9 cellular contexts compared by ENCODE assay signal in the genomic region with DNA sequence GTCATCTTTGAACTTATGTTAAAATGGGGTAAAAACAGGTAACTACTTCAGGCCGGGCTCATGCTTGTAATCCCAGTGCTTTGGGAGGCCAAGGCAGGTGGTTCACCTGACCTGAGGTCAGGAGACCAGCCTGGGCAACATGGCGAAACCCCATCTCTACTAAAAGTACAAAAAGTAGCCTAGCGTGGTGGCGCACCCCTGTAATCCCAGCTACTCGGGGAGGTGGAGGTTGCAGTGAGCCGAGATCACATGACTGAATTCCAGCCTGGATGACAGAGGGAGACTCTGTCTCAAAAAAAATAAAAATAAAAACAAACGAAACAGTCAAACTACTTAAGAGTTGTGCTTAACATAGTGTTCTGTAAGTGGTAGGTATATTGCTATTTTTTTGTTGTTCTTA. TPM values are rescaled to one million over a fixed set of nuclear protein-coding genes. Genes with fewer than 3 reads are reported as not detected.
A peak's percentile ranks its signal among the peaks of the same experiment; 100 is the strongest.
DNase-seq lines count a peak whose midpoint lies in the region; ATAC-seq and TF ChIP-seq lines count a peak whose summit lies in the region.
"Had no signal": no experiment of that assay in that cellular context is flagged by ENCODE, and none has a peak within 500 bp of the region (broad histone marks: within the 10 kb centered on the region; RNA-seq: fewer than 3 reads in every experiment).

No MANE protein-coding gene starts in this region.

- H3K4me3 ChIP-seq in right atrium auricular region (peak overlapping the region; percentile 87 to 92), cardiac fibroblast (replicated peaks in 1 of 2; ENCODE audit: low read depth in 2 of 2, low read length in 2 of 2) (peak overlapping the region; percentile 80 to 88), mucosa of rectum (ENCODE audit: low read length in 2 of 2) (peak overlapping the region; percentile 94 to 95), aorta (ENCODE audit: low read length in 2 of 2) (peak overlapping the region; percentile 86 to 90)

- no peak for DNase-seq in right atrium auricular region (ENCODE audit: low spot score)
- DNase-seq in Right ventricle myocardium superior, result no peak
- DNase-seq in cardiac fibroblast (ENCODE audit: low read depth in 2 of 2), result no peak
- DNase-seq in aorta, result no peak
- DNase-seq in nucleus accumbens (lab: John Stamatoyannopoulos, UW), result no peak
- no peak for DNase-seq in KG1 (lab: John Stamatoyannopoulos, UW)
- DNase-seq: stimulated activated CD4-positive, alpha-beta T cell treated with anti-CD3 and anti-CD28 coated beads, Interleukin-2, amount 100 ng/mL, for 24 hours had no signal

- peaks cover 0 to 68% of the 10 kb centered on the region in 2 donors for H3K4me1 ChIP-seq in right atrium auricular region
- peaks cover 17 to 26% of the 10 kb centered on the region in 2 donors for H3K4me1 ChIP-seq in mucosa of rectum (ENCODE audit: control insufficient read depth in 2 of 2, insufficient read depth in 2 of 2, low read length in 2 of 2)
- peaks cover 0 to 4% of the 10 kb centered on the region in 2 donors for H3K4me1 ChIP-seq in aorta (ENCODE audit: control insufficient read depth in 1 of 2, insufficient read depth in 2 of 2, low read length in 2 of 2)

- no peak overlapping the region for H3K9ac ChIP-seq in mucosa of rectum (ENCODE audit: low read depth in 1 of 2, low read length in 2 of 2)

- intact Hi-C loops in Right ventricle myocardium superior (cut with DNase I), result no loop called here
- intact Hi-C loops in aorta (cut with DNase I), result no loop called here

- no peaks in the 10 kb centered on the region for H3K27me3 ChIP-seq in right atrium auricular region
- H3K27me3 ChIP-seq in mucosa of rectum (ENCODE audit: control insufficient read depth in 2 of 2, insufficient read depth in 2 of 2, low read length in 2 of 2), result no peaks in the 10 kb centered on the region
- no peaks in the 10 kb centered on the region for H3K27me3 ChIP-seq in aorta (ENCODE audit: control insufficient read depth in 1 of 2, insufficient read depth in 2 of 2, low read length in 1 of 2)

- H3K27ac ChIP-seq in right atrium auricular region (peak overlapping the region; percentile 43 to 98), mucosa of rectum (ENCODE audit: low read depth in 2 of 2, low read length in 2 of 2) (peak overlapping the region; percentile 23 to 24), aorta (ENCODE audit: low read depth in 1 of 2, low read length in 2 of 2) (no peak overlapping the region)

- ATAC-seq in Right ventricle myocardium superior (ENCODE audit: poor library complexity) (no peak), aorta (ENCODE audit: low FRiP score) (no peak), GM19463 (IDR thresholded peaks at IDR 0.05; ENCODE audit: unreplicated experiment) (no peak)

- no peak for TF ChIP-seq CTCF in right atrium auricular region (IDR thresholded peaks at IDR 0.05)
- TF ChIP-seq CTCF in cardiac fibroblast (IDR thresholded peaks at IDR 0.05; ENCODE audit: low read depth, low read length), result no peak

- peaks cover 34% of the 10 kb centered on the region for H3K36me3 ChIP-seq in right atrium auricular region
- H3K36me3 ChIP-seq in mucosa of rectum (ENCODE audit: control insufficient read depth in 2 of 2, insufficient read depth in 2 of 2, low read length in 2 of 2), result peaks cover 17 to 21% of the 10 kb centered on the region in 2 donors
- H3K36me3 ChIP-seq in aorta (ENCODE audit: control insufficient read depth in 1 of 2, insufficient read depth in 2 of 2, low read length in 1 of 2), result no peaks in the 10 kb centered on the region

- H3K9me3 ChIP-seq in right atrium auricular region, result no peaks in the 10 kb centered on the region
- no peaks in the 10 kb centered on the region for H3K9me3 ChIP-seq in mucosa of rectum (ENCODE audit: control insufficient read depth in 2 of 2, low read length in 2 of 2)
- H3K9me3 ChIP-seq in aorta (ENCODE audit: control insufficient read depth, low read length), result no peaks in the 10 kb centered on the region

- WGBS in aorta, 2 donors, result 45 to 69% methylated on average over 7 of the region's 7 CpGs

RNA-seq across cellular contexts. Expression of a gene that starts 2.5 kb away (rescaled TPM):
- 100 to 1,000 TPM; 150 to 152 TPM for total RNA-seq in right atrium auricular region
- total RNA-seq in Right ventricle myocardium superior, result 128 TPM
- 100 to 1,000 TPM; 361 to 465 TPM for total RNA-seq in aorta
- polyA plus RNA-seq in aorta, result 100 to 1,000 TPM in 1 of 2 donors, 10 to 100 TPM in 1; 65.0 to 133 TPM

Comparison
In these comparisons a context has a peak if more than half of its experiments do, and no peak if none do; other contexts are left out.
1. H3K27ac ChIP-seq: peak in right atrium auricular region (2 of 2) and mucosa of rectum (2 of 2); none in aorta (0 of 2).
2. Peak in every context shown above with its lines, with median percentiles within 50 percentile points of each other: H3K4me3 ChIP-seq.